ENCODE assay signal across 1 cellular context in genomic region chr10:97072851-97073665, GRCh38.
TF ChIP-seq lines count a peak whose summit lies in the region.

No MANE protein-coding gene starts in this region.

TF ChIP-seq in WTC11, 78 proteins besides CTCF, POLR2A, EP300 and RAD21 (continued from another document):
- TF ChIP-seq ZNF317 (CRISPR knock-in tag; IDR thresholded peaks at IDR 0.05; ENCODE audit: borderline replicate concordance, low read depth) (no peak), FOXK1 (CRISPR knock-in tag; IDR thresholded peaks at IDR 0.05) (no peak)
- TF ChIP-seq, protein P1, sequence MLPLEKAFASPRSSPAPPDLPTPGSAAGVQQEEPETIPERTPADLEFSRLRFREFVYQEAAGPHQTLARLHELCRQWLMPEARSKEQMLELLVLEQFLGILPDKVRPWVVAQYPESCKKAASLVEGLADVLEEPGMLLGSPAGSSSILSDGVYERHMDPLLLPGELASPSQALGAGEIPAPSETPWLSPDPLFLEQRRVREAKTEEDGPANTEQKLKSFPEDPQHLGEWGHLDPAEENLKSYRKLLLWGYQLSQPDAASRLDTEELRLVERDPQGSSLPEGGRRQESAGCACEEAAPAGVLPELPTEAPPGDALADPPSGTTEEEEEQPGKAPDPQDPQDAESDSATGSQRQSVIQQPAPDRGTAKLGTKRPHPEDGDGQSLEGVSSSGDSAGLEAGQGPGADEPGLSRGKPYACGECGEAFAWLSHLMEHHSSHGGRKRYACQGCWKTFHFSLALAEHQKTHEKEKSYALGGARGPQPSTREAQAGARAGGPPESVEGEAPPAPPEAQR (CRISPR knock-in tag; IDR thresholded peaks at IDR 0.05) = no peak
